8 cellular contexts compared by ENCODE assay signal in the genomic region with DNA sequence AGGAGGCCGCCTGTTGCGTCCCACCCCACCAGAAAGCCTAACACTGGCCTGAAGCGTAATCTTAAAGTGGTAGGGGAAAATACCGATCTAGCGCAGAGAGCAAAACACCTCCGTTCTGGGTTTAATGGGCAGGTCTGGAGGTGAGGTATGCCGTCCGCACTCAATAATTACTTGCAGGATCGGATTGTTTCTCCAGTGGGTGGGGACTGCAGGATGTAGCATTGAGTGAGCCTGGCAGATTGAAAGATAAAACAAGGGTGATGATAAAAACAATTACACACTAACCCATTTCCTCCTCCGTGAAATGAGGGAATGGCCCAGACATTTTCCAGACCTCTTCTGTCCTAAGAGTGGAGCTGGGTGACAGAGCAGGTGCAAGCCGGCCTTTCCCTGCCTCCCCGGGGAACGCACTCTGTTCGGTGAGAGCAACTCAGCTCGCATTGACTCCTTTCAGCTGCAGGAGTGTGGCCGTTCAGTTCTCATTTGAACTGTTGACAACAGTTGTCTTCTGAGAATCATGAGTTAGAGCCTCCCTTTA.
A peak's percentile ranks its signal among the peaks of the same experiment; 100 is the strongest.
DNase-seq lines count a peak whose midpoint lies in the region; ATAC-seq, FAIRE-seq and TF ChIP-seq lines count a peak whose summit lies in the region.

No MANE protein-coding gene starts in this region.

- H3K27ac Mint-ChIP-seq in stimulated activated naive B cell treated with anti-CD40 and anti-IgM and Interleukin-4, amounts not matched to agents 10 μg/mL and 1 μg/mL and 100 μg/mL, for 72 hours: peak overlapping the region; percentile 96

- peaks cover 30% of the 10 kb centered on the region for H3K79me2 ChIP-seq in PC-3 (ENCODE audit: low read length)

- H3K27me3 ChIP-seq in PC-3 (ENCODE audit: low read length): no peaks in the 10 kb centered on the region

- TF ChIP-seq CTCF in PC-3 (conservative IDR thresholded peaks at IDR 0.05; ENCODE audit: low read depth, low read length) (no peak), astrocyte of the spinal cord (IDR thresholded peaks at IDR 0.05; ENCODE audit: low read depth, low read length) (no peak), kidney (IDR thresholded peaks at IDR 0.05; ENCODE audit: borderline replicate concordance, extremely low read depth, insufficient read depth) (no peak)

- peak; percentile 6 for ATAC-seq in Right ventricle myocardium inferior
- ATAC-seq in HG03103 (IDR thresholded peaks at IDR 0.05; ENCODE audit: low read depth, unreplicated experiment): peak; percentile 21
- peak; percentile 45 for ATAC-seq in PC-3
- peak; percentile 42 to 49 for ATAC-seq in stimulated activated naive B cell treated with anti-CD40 and anti-IgM and Interleukin-4, amounts not matched to agents 10 μg/mL and 1 μg/mL and 100 μg/mL, for 72 hours (replicated peaks)

- in situ Hi-C loops in astrocyte of the spinal cord (cut with HindIII; ENCODE audit: low sequenced_read_pairs): no loop called here

- no peaks in the 10 kb centered on the region for H3F3A ChIP-seq in PC-3 (ENCODE audit: low read length, unreplicated experiment)

- FAIRE-seq in kidney (lab: Jason Lieb, UNC): no peak

- H2AFZ ChIP-seq in PC-3 (ENCODE audit: low read length): peak overlapping the region; percentile 87

- H3K9me3 ChIP-seq in PC-3 (ENCODE audit: low read length) (no peaks in the 10 kb centered on the region), kidney (ENCODE audit: control insufficient read depth in 1 of 2, low read length in 2 of 2) (no peaks in the 10 kb centered on the region)

- H3K4me3 ChIP-seq in PC-3 (ENCODE audit: low read length): peak overlapping the region; percentile 87
- H3K4me3 ChIP-seq in astrocyte of the spinal cord (ENCODE audit: low read depth, low read length): peak overlapping the region; percentile 71
- H3K4me3 ChIP-seq in kidney (ENCODE audit: low read length in 2 of 2): peak overlapping the region; percentile 88 to 95

- peak overlapping the region; percentile 95 to 97 for H3K4me3 Mint-ChIP-seq in stimulated activated naive B cell treated with anti-CD40 and anti-IgM and Interleukin-4, amounts not matched to agents 10 μg/mL and 1 μg/mL and 100 μg/mL, for 72 hours

- H3K9ac ChIP-seq in PC-3 (ENCODE audit: low read length) (peak overlapping the region; percentile 71), kidney (ENCODE audit: low read length in 2 of 2) (peak overlapping the region; percentile 63 to 85)

- peak overlapping the region; percentile 82 for H3K4me2 ChIP-seq in PC-3 (ENCODE audit: low read length)

- intact Hi-C loops in Right ventricle myocardium inferior (cut with DNase I) (loop anchor here (5.0 kb wide), 1 partner anchor 179 kb away; no protein-coding TSS in a partner anchor), cardiac septum (cut with DNase I) (loop anchor here (5.0 to 10.0 kb wide), 3 partner anchors 41 to 114 kb away; a partner anchor contains a TSS), PC-3 (cut with micrococcal nuclease) (loop anchor here (1.0 to 10.0 kb wide), 2 partner anchors 21 to 1653 kb away; a partner anchor contains a TSS), kidney (cut with DNase I) (no loop called here), posterior vena cava (cut with DNase I) (no loop called here)

- CTCF ChIA-PET in PC-3 (lab: Charles Lee): no interaction called here

- peak overlapping the region; percentile 2; the same call in 1 of the 2 replicates for H3K27ac ChIP-seq in PC-3 (ENCODE audit: low read length)
- H3K27ac ChIP-seq in kidney (ENCODE audit: low read depth in 2 of 2, low read length in 2 of 2): peak overlapping the region; percentile 89 to 94

- peaks cover 24 to 35% of the 10 kb centered on the region in 2 donors for H3K4me1 Mint-ChIP-seq in stimulated activated naive B cell treated with anti-CD40 and anti-IgM and Interleukin-4, amounts not matched to agents 10 μg/mL and 1 μg/mL and 100 μg/mL, for 72 hours

- H3K36me3 ChIP-seq in PC-3 (ENCODE audit: low read depth, low read length): no peaks in the 10 kb centered on the region
- no peaks in the 10 kb centered on the region for H3K36me3 ChIP-seq in kidney (ENCODE audit: control insufficient read depth in 1 of 2, insufficient read depth in 2 of 2, low read length in 2 of 2)

- H4K20me1 ChIP-seq in PC-3 (ENCODE audit: low read length): 0 out of 2 replicates have a peak, but pooled peaks cover 4% of the 10 kb centered on the region

- DNase-seq in Right ventricle myocardium inferior (ENCODE audit: missing footprints) (no peak), cardiac septum (ENCODE audit: low spot score) (no peak), PC-3 (peak; percentile 28), astrocyte of the spinal cord (ENCODE audit: low read depth, low spot score) (no peak), kidney (no peak), posterior vena cava (ENCODE audit: low spot score) (no peak)
- DNase-seq in stimulated activated naive B cell treated with anti-CD40 and anti-IgM and Interleukin-4, amounts not matched to agents 10 μg/mL and 1 μg/mL and 100 μg/mL, for 72 hours: peak; percentile 11

- POLR2A ChIA-PET in PC-3 (lab: Charles Lee; ENCODE audit: unreplicated experiment): interaction anchor here (0.5 to 0.7 kb wide), 3 partner anchors 27 to 1026 kb away, joined by 3 to 8 read pairs (median 5); no protein-coding TSS in a partner anchor

- peaks cover 0 to 1% of the 10 kb centered on the region in 2 donors for H3K36me3 Mint-ChIP-seq in stimulated activated naive B cell treated with anti-CD40 and anti-IgM and Interleukin-4, amounts not matched to agents 10 μg/mL and 1 μg/mL and 100 μg/mL, for 72 hours

- peaks cover 6% of the 10 kb centered on the region for H3K4me1 ChIP-seq in PC-3 (ENCODE audit: insufficient read depth, low read length)
- H3K4me1 ChIP-seq in kidney (ENCODE audit: control insufficient read depth in 1 of 2, insufficient read depth in 1 of 2, low read depth in 1 of 2, low read length in 2 of 2): peaks cover 0 to 13% of the 10 kb centered on the region in 2 donors

- H3K9me3 Mint-ChIP-seq in stimulated activated naive B cell treated with anti-CD40 and anti-IgM and Interleukin-4, amounts not matched to agents 10 μg/mL and 1 μg/mL and 100 μg/mL, for 72 hours: no peaks in the 10 kb centered on the region

- no peaks in the 10 kb centered on the region for H3K9me2 ChIP-seq in PC-3 (replicated peaks; ENCODE audit: low read length)

- TSS peak; percentile 76 for BruUV-seq in PC-3 (replicated peaks; lab: Mats Ljungman, UMichigan)

- H3K27me3 Mint-ChIP-seq in stimulated activated naive B cell treated with anti-CD40 and anti-IgM and Interleukin-4, amounts not matched to agents 10 μg/mL and 1 μg/mL and 100 μg/mL, for 72 hours: peaks cover 7 to 10% of the 10 kb centered on the region in 2 donors

Comparison
In these comparisons a context has a peak if more than half of its experiments do, and no peak if none do; other contexts are left out.
1. DNase-seq: peak in PC-3 (single experiment) and stimulated activated naive B cell treated with anti-CD40 and anti-IgM and Interleukin-4, amounts not matched to agents 10 μg/mL and 1 μg/mL and 100 μg/mL, for 72 hours (single experiment); none in Right ventricle myocardium inferior (single experiment), cardiac septum (single experiment), astrocyte of the spinal cord (single experiment), kidney (single experiment) and posterior vena cava (single experiment).
2. intact Hi-C loops: an anchor here in Right ventricle myocardium inferior (5.0 kb wide), cardiac septum (5.0 to 10.0 kb wide) and PC-3 (1.0 to 10.0 kb wide); none called in kidney and posterior vena cava.
3. Peak in every context shown above with its lines, with median percentiles within 50 percentile points of each other: ATAC-seq and H3K4me3 ChIP-seq.